13 cellular contexts compared by ENCODE assay signal in the genomic region with DNA sequence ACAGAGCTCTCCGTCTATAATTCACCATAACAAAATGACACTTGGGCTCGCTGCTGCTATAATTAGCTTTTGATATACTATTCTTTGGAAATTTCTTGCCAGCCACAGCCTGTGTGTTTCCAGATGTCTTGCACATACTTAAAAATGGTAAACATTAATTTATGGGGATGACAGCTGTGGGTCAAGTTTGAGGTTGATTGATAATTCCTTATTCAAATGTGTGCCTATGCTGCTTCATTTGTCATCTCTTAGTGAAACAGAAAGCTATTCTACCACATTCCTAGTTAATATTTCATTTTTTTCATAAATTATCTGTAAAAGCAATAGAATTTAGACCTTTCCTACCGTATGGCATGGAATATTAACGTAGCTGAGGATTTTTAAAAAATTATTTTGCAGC.
DNase-seq lines count a peak whose midpoint lies in the region; ATAC-seq and TF ChIP-seq lines count a peak whose summit lies in the region.
"Had no signal": no experiment of that assay in that cellular context is flagged by ENCODE, and none has a peak within 500 bp of the region (broad histone marks: within the 10 kb centered on the region; RNA-seq: fewer than 3 reads in every experiment).

No MANE protein-coding gene starts in this region.

- H3K4me1 Mint-ChIP-seq in activated naive CD4-positive, alpha-beta T cell treated with anti-CD3 and anti-CD28 coated beads for 36 hours (ENCODE audit: low read depth), result no peaks in the 10 kb centered on the region

- no peaks in the 10 kb centered on the region for H3K27me3 Mint-ChIP-seq in activated naive CD4-positive, alpha-beta T cell treated with anti-CD3 and anti-CD28 coated beads for 36 hours (ENCODE audit: low read depth)

- POLR2A ChIA-PET in HEK293T (lab: Yijun Ruan, JAX), result no interaction called here

- no peak overlapping the region for H3K27ac Mint-ChIP-seq in activated naive CD4-positive, alpha-beta T cell treated with anti-CD3 and anti-CD28 coated beads for 36 hours

- peak; percentile 20 for DNase-seq in NCI-H1105 treated with DMSO at 0.1 percent for 48 hours (lab: John Stamatoyannopoulos, UW)
- DNase-seq in NCI-H1105 (lab: John Stamatoyannopoulos, UW), result no peak
- DNase-seq in activated naive CD4-positive, alpha-beta T cell treated with anti-CD3 and anti-CD28 coated beads for 36 hours, result no peak
- DNase-seq in HEK293T (ENCODE audit: extremely low spot score), result no peak
- no peak for DNase-seq in SW480 (ENCODE audit: low spot score)
- DNase-seq in NCI-H2227 treated with DMSO at 0.1 percent for 48 hours (lab: John Stamatoyannopoulos, UW), result no peak
- DNase-seq: EL, GOT3, NCI-H1092, NCI-H1930, T-helper 9 cell had no signal

- CTCF ChIA-PET in activated naive CD4-positive, alpha-beta T cell treated with anti-CD3 and anti-CD28 coated beads for 36 hours (lab: Charles Lee), result no interaction called here
- CTCF ChIA-PET in HEK293T (lab: Yijun Ruan, JAX), result no interaction called here

- no peaks in the 10 kb centered on the region for H3K36me3 Mint-ChIP-seq in activated naive CD4-positive, alpha-beta T cell treated with anti-CD3 and anti-CD28 coated beads for 36 hours (ENCODE audit: low read depth)

- intact Hi-C loops in activated naive CD4-positive, alpha-beta T cell treated with anti-CD3 and anti-CD28 coated beads for 36 hours (cut with micrococcal nuclease), result no loop called here

- ATAC-seq in HG02623 (IDR thresholded peaks at IDR 0.05; ENCODE audit: unreplicated experiment) (peak; percentile 56), HG03354 (IDR thresholded peaks at IDR 0.05; ENCODE audit: poor library complexity, severe bottlenecking, unreplicated experiment) (peak; percentile 94)

- no peak overlapping the region for H3K4me3 Mint-ChIP-seq in activated naive CD4-positive, alpha-beta T cell treated with anti-CD3 and anti-CD28 coated beads for 36 hours

- no peaks in the 10 kb centered on the region for H3K9me3 Mint-ChIP-seq in activated naive CD4-positive, alpha-beta T cell treated with anti-CD3 and anti-CD28 coated beads for 36 hours

TF ChIP-seq in HEK293T, 16 proteins besides CTCF, POLR2A, EP300 and RAD21:
- TF ChIP-seq PKNOX1 (IDR thresholded peaks at IDR 0.05) (no peak), FOXK2 (IDR thresholded peaks at IDR 0.05) (no peak)
TF ChIP-seq in HEK293T: peak in this region for 0.
